In the genomic region with DNA sequence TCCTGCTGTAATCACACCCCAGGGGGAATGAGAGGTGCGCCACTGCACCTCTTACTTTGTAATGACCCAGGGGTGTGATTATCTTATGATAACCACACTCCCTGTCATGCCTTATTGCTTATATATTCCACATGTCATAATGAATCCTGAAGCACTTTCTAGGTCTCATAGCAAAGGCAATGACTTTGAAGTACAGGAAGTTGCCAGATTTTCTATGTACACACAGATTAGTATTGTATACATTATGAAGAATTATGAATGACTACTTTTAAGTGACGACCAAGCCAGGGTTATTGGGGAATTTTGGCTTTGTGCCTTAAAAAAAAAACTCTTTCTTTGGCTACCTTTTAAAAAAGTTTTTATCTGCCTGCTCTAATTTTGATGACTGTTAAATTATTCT, we compare ENCODE assay signal across 20 cellular contexts.
A peak's percentile ranks its signal among the peaks of the same experiment; 100 is the strongest.
DNase-seq lines count a peak whose midpoint lies in the region; FAIRE-seq and TF ChIP-seq lines count a peak whose summit lies in the region.
"Had no signal": no experiment of that assay in that cellular context is flagged by ENCODE, and none has a peak within 500 bp of the region (broad histone marks: within the 10 kb centered on the region; RNA-seq: fewer than 3 reads in every experiment).

No MANE protein-coding gene starts in this region.

- H3K9me3 ChIP-seq in ascending aorta: no peaks in the 10 kb centered on the region
- H3K9me3 ChIP-seq: Caco-2 had no signal

- H3K4me3 ChIP-seq in bronchial epithelial cell (ENCODE audit: low read depth, low read length) (no peak overlapping the region), ascending aorta (no peak overlapping the region)
- H3K4me3 ChIP-seq: K562 had no signal

- H3K27me3 ChIP-seq in bronchial epithelial cell (ENCODE audit: control insufficient read depth, insufficient read depth, low read length) (no peaks in the 10 kb centered on the region), ascending aorta (no peaks in the 10 kb centered on the region)

- DNase-seq in DMS53 (lab: John Stamatoyannopoulos, UW) (peak; percentile 87), NCI-H1417 (lab: John Stamatoyannopoulos, UW) (peak; percentile 23 to 60 (median 56)), bronchial epithelial cell (ENCODE audit: low read depth) (peak; percentile 10), ascending aorta (ENCODE audit: low spot score in 2 of 2) (no peak), DMS153 (lab: John Stamatoyannopoulos, UW) (no peak)
- DNase-seq in activated CD4-positive, alpha-beta T cell treated with anti-CD3 and anti-CD28 coated beads for 48 hours: no peak
- DNase-seq: Caco-2; CD8-positive, alpha-beta T cell; DND-41; Kasumi-1; NCI-H2029; NCI-H2171; NCI-H226; NCI-H510A; T-helper 2 cell had no signal

- TF ChIP-seq CTCF in bronchial epithelial cell (IDR thresholded peaks at IDR 0.05; ENCODE audit: insufficient read depth, low read length, severe bottlenecking): no peak
- no peak for TF ChIP-seq CTCF in ascending aorta (IDR thresholded peaks at IDR 0.05)

- intact Hi-C loops in ascending aorta (cut with DNase I): no loop called here

- H3K27ac ChIP-seq in ascending aorta: no peak overlapping the region
- H3K27ac ChIP-seq: C4-2B had no signal

- peak; percentile 52 for FAIRE-seq in A204.1 (lab: Jason Lieb, UNC)
- no peak for FAIRE-seq in bronchial epithelial cell (lab: Jason Lieb, UNC)
- FAIRE-seq: GM12892, HepG2, K562 had no signal

- no peaks in the 10 kb centered on the region for H3K4me1 ChIP-seq in ascending aorta
- H3K4me1 ChIP-seq: Caco-2 had no signal

- no peaks in the 10 kb centered on the region for H3K36me3 ChIP-seq in bronchial epithelial cell (ENCODE audit: control insufficient read depth, insufficient read depth, low read length)
- no peaks in the 10 kb centered on the region for H3K36me3 ChIP-seq in ascending aorta

Comparison
In these comparisons a context has a peak if more than half of its experiments do, and no peak if none do; other contexts are left out.
1. DNase-seq: peak in DMS53 (single experiment), NCI-H1417 (3 of 3) and bronchial epithelial cell (single experiment); none in ascending aorta (0 of 2), DMS153 (single experiment) and activated CD4-positive, alpha-beta T cell treated with anti-CD3 and anti-CD28 coated beads for 48 hours (single experiment).